In the genomic region with DNA sequence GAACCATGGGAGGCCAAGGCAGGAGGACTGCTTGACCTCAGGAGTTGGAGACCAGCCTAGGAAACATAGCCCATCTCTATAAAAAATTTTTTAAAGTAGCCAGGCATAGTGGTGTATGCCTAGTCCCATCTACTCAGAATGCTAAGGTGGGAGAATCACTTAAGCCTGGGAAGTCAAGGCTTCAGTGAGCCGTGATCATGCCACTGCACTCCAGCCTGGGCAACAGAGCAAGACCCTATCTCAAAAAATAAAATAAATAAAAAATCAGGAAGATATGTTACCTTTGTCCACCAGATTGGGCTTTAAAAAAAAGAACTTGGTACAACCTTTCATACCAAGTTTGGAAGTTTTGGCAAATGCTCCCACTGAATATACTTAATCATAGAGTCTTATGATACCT, we compare ENCODE assay signal across 21 cellular contexts. TPM values are rescaled to one million over a fixed set of nuclear protein-coding genes. Genes with fewer than 3 reads are reported as not detected.
DNase-seq lines count a peak whose midpoint lies in the region; ATAC-seq and TF ChIP-seq lines count a peak whose summit lies in the region.
"Had no signal": no experiment of that assay in that cellular context is flagged by ENCODE, and none has a peak within 500 bp of the region (broad histone marks: within the 10 kb centered on the region; RNA-seq: fewer than 3 reads in every experiment).

No MANE protein-coding gene starts in this region.

- H3K9me3 ChIP-seq in BLaER1 (no peaks in the 10 kb centered on the region), Loucy (ENCODE audit: insufficient read depth, low read depth, low read length) (no peaks in the 10 kb centered on the region), ovary (no peaks in the 10 kb centered on the region)
- no peaks in the 10 kb centered on the region for H3K9me3 ChIP-seq in effector memory CD4-positive, alpha-beta T cell (ENCODE audit: control insufficient read depth, low read length)
- H3K9me3 ChIP-seq: A549 had no signal

- peaks cover 4% of the 10 kb centered on the region for H3K9me3 Mint-ChIP-seq in memory B cell
- H3K9me3 Mint-ChIP-seq: CD4-positive, alpha-beta T cell; CD8-positive, alpha-beta memory T cell; GM23338; H9 had no signal

- TF ChIP-seq EP300 in ovary (IDR thresholded peaks at IDR 0.05): no peak

- TF ChIP-seq POLR2A in ovary (IDR thresholded peaks at IDR 0.05): no peak

- peak overlapping the region; percentile 85 for H2AFZ ChIP-seq in Loucy (ENCODE audit: low read length)
- H2AFZ ChIP-seq: GM23338 had no signal

- H3F3A ChIP-seq in Loucy (ENCODE audit: low read depth): no peaks in the 10 kb centered on the region

- H3K9ac ChIP-seq in BLaER1: no peak overlapping the region
- H3K9ac ChIP-seq in Loucy (ENCODE audit: low read depth, low read length, poor library complexity, severe bottlenecking): no peak overlapping the region

- H3K4me1 Mint-ChIP-seq in memory B cell: peaks cover 16% of the 10 kb centered on the region
- H3K4me1 Mint-ChIP-seq: GM23338, H9 had no signal

- H3K27me3 Mint-ChIP-seq in memory B cell: peaks cover 3% of the 10 kb centered on the region

- H3K27me3 ChIP-seq in BLaER1 (no peaks in the 10 kb centered on the region), Loucy (ENCODE audit: insufficient read depth, low read length, poor library complexity, severe bottlenecking) (no peaks in the 10 kb centered on the region), ovary (no peaks in the 10 kb centered on the region)
- H3K27me3 ChIP-seq in effector memory CD4-positive, alpha-beta T cell (replicated peaks; ENCODE audit: control insufficient read depth, insufficient read depth, low read length, poor library complexity, severe bottlenecking): no peaks in the 10 kb centered on the region

- H3K36me3 Mint-ChIP-seq in memory B cell: no peaks in the 10 kb centered on the region
- H3K36me3 Mint-ChIP-seq: CD14-positive monocyte had no signal

- no peak overlapping the region for H3K27ac ChIP-seq in BLaER1
- no peak overlapping the region for H3K27ac ChIP-seq in effector memory CD4-positive, alpha-beta T cell (ENCODE audit: insufficient read depth, low read length, poor library complexity, severe bottlenecking)
- no peak overlapping the region for H3K27ac ChIP-seq in ovary
- H3K27ac ChIP-seq: A549 had no signal

- no peaks in the 10 kb centered on the region for H3K36me3 ChIP-seq in BLaER1
- no peaks in the 10 kb centered on the region for H3K36me3 ChIP-seq in Loucy (ENCODE audit: insufficient read depth, low read length)
- no peaks in the 10 kb centered on the region for H3K36me3 ChIP-seq in effector memory CD4-positive, alpha-beta T cell (ENCODE audit: control insufficient read depth, insufficient read depth, low read length)
- no peaks in the 10 kb centered on the region for H3K36me3 ChIP-seq in ovary

- intact Hi-C loops in ovary (cut with DNase I): no loop called here

- no peak overlapping the region for H3K4me3 ChIP-seq in BLaER1
- H3K4me3 ChIP-seq in Loucy (ENCODE audit: low read length, poor library complexity, severe bottlenecking): peak overlapping the region; percentile 4
- no peak overlapping the region for H3K4me3 ChIP-seq in effector memory CD4-positive, alpha-beta T cell (ENCODE audit: insufficient read depth, low read depth, low read length, poor library complexity, severe bottlenecking)
- H3K4me3 ChIP-seq in ovary: no peak overlapping the region
- H3K4me3 ChIP-seq: A549, GM12878, GM23338 had no signal

- H3K9me2 ChIP-seq in Loucy (replicated peaks; ENCODE audit: low read depth, low read length): no peaks in the 10 kb centered on the region

- H3K4me3 Mint-ChIP-seq in memory B cell: no peak overlapping the region
- H3K4me3 Mint-ChIP-seq: CD14-positive monocyte; CD4-positive, alpha-beta T cell; CD8-positive, alpha-beta memory T cell; GM23338; H9 had no signal

- no peak for ATAC-seq in memory B cell (ENCODE audit: low read depth)
- no peak for ATAC-seq in HG03354 (IDR thresholded peaks at IDR 0.05; ENCODE audit: poor library complexity, severe bottlenecking, unreplicated experiment)
- ATAC-seq: A549, GM23338, HCT116 had no signal

- H3K4me2 ChIP-seq in BLaER1 (peak overlapping the region; percentile 39; the same call in 1 of the 2 replicates), Loucy (ENCODE audit: low read depth, low read length, poor library complexity, severe bottlenecking) (peak overlapping the region; percentile 22)
- H3K4me2 ChIP-seq: A549, GM23338 had no signal

- 97 to 100% (median 98%) methylated on average over 1 of the region's 1 CpG for WGBS in ovary, 3 donors

- peak overlapping the region; percentile 25 for H3K27ac Mint-ChIP-seq in memory B cell
- H3K27ac Mint-ChIP-seq: CD4-positive, alpha-beta T cell; GM23338; H9 had no signal

- no peak for TF ChIP-seq CTCF in Loucy (conservative IDR thresholded peaks at IDR 0.05; ENCODE audit: low read length)
- no peak for TF ChIP-seq CTCF in ovary (IDR thresholded peaks at IDR 0.05)

- H3K4me1 ChIP-seq in BLaER1 (peaks cover 23% of the 10 kb centered on the region), Loucy (ENCODE audit: insufficient read depth, low read length, poor library complexity, severe bottlenecking) (peaks cover 21% of the 10 kb centered on the region), ovary (ENCODE audit: insufficient read depth) (no peaks in the 10 kb centered on the region)
- no peaks in the 10 kb centered on the region for H3K4me1 ChIP-seq in effector memory CD4-positive, alpha-beta T cell (ENCODE audit: control insufficient read depth, insufficient read depth, low read length, poor library complexity, severe bottlenecking)
- H3K4me1 ChIP-seq: A549 had no signal

- H3K79me2 ChIP-seq in Loucy (ENCODE audit: insufficient read depth, low read length): no peaks in the 10 kb centered on the region

- DNase-seq in memory B cell (ENCODE audit: low spot score in 2 of 2): no peak
- DNase-seq in effector memory CD4-positive, alpha-beta T cell: no peak
- DNase-seq in ovary: no peak
- DNase-seq: 8988T; ACHN; CD4-positive, alpha-beta T cell; CD8-positive, alpha-beta memory T cell; DMS 273 treated with DMSO at 0.1 percent for 48 hours; DMS79; EL; H9 had no signal

- H4K20me1 ChIP-seq in BLaER1 (no peaks in the 10 kb centered on the region), Loucy (ENCODE audit: insufficient read depth, low read length, poor library complexity, severe bottlenecking) (no peaks in the 10 kb centered on the region)

RNA-seq across cellular contexts. Expression of gene CFAP210, which starts 35.3 kb away (rescaled TPM):
- 1 to 10 TPM in 4 of 7 donors, under 1 TPM in 2, not detected in 1; 0.35 to 2.8 (median 1.4) TPM for total RNA-seq in ovary
- under 1 TPM; 0.07 to 0.18 TPM for polyA plus RNA-seq in ovary
- total RNA-seq: GM12878, GM23338, H4 had no signal
- polyA plus RNA-seq: BJ; CD14-positive monocyte; CD8-positive, alpha-beta memory T cell; GM12878 had no signal

RNA-seq across cellular contexts. Expression of gene PHOSPHO2, which starts 35.4 kb away (rescaled TPM):
- 1 to 10 TPM; 5.4 to 7.9 (median 6.3) TPM for total RNA-seq in ovary
- 1 to 10 TPM; 2.4 to 3.6 TPM for polyA plus RNA-seq in ovary
